8 cellular contexts compared by ENCODE assay signal in genomic region chr12:113111247-113111646, GRCh38. TPM values are rescaled to one million over a fixed set of nuclear protein-coding genes. Genes with fewer than 3 reads are reported as not detected.
"Had no signal": no experiment of that assay in that cellular context is flagged by ENCODE, and none has a peak within 500 bp of the region (broad histone marks: within the 10 kb centered on the region; RNA-seq: fewer than 3 reads in every experiment).

No MANE protein-coding gene starts in this region.

- FAIRE-seq: HTR-8/SVneo had no signal

- H3K9me3 Mint-ChIP-seq: IgD-negative memory B cell had no signal

- H3K27ac ChIP-seq: HL-60 had no signal

- H3K4me1 Mint-ChIP-seq: IgD-negative memory B cell had no signal

- DNase-seq: IMR-90, KBM-7, KG1 had no signal

- H3K4me3 Mint-ChIP-seq: IgD-negative memory B cell had no signal

RNA-seq across cellular contexts. Expression of gene RASAL1, which starts 24.3 kb away (rescaled TPM):
- total RNA-seq: HT1080, IMR-90 had no signal
- polyA plus RNA-seq: IgD-negative memory B cell, IMR-90 had no signal

RNA-seq across cellular contexts. Expression of gene CFAP73, which starts 38.3 kb away (rescaled TPM):
- total RNA-seq: HT1080, IMR-90 had no signal
- polyA plus RNA-seq: IgD-negative memory B cell, IMR-90 had no signal

RNA-seq across cellular contexts. Expression of gene DTX1, which starts 54.7 kb away (rescaled TPM):
- total RNA-seq: HT-29, IMR-90 had no signal
- polyA plus RNA-seq: IMR-90 had no signal
